Comparison of ENCODE assay signal across 15 cellular contexts in genomic region chr6:56387621-56388413, GRCh38.
DNase-seq lines count a peak whose midpoint lies in the region; ATAC-seq and TF ChIP-seq lines count a peak whose summit lies in the region.
"Had no signal": no experiment of that assay in that cellular context is flagged by ENCODE, and none has a peak within 500 bp of the region (broad histone marks: within the 10 kb centered on the region; RNA-seq: fewer than 3 reads in every experiment).

No MANE protein-coding gene starts in this region.

- H3K9me3 ChIP-seq in heart left ventricle: peaks cover 0 to 17% (median 0%) of the 10 kb centered on the region in 12 donors
- no peaks in the 10 kb centered on the region for H3K9me3 ChIP-seq in stomach

- no peak for TF ChIP-seq POLR2A in heart left ventricle (IDR thresholded peaks at IDR 0.05)
- TF ChIP-seq POLR2A in stomach (IDR thresholded peaks at IDR 0.05): no peak

- TF ChIP-seq CTCF in heart left ventricle (IDR thresholded peaks at IDR 0.05) (no peak), stomach (IDR thresholded peaks at IDR 0.05) (no peak)

- H3K4me1 ChIP-seq in heart left ventricle (peaks cover 0 to 37% (median 10%) of the 10 kb centered on the region in 12 donors), stomach (peaks cover 0 to 21% (median 9%) of the 10 kb centered on the region in 4 donors)
- H3K4me1 ChIP-seq: SJSA1 had no signal

- H3K36me3 ChIP-seq in heart left ventricle: no peaks in the 10 kb centered on the region
- no peaks in the 10 kb centered on the region for H3K36me3 ChIP-seq in stomach
- H3K36me3 ChIP-seq: SJSA1, WERI-Rb-1 had no signal

- H3K27ac ChIP-seq in heart left ventricle (no peak overlapping the region), stomach (peak overlapping the region in 2 of 5 donors; percentile 24 to 44)
- H3K27ac ChIP-seq: SJSA1, skin epidermis, WERI-Rb-1 had no signal

- no peak overlapping the region for H3K4me3 ChIP-seq in heart left ventricle
- no peak overlapping the region for H3K4me3 ChIP-seq in stomach
- H3K4me3 ChIP-seq: SJSA1, skin epidermis had no signal

- no peaks in the 10 kb centered on the region for H3K27me3 ChIP-seq in heart left ventricle
- no peaks in the 10 kb centered on the region for H3K27me3 ChIP-seq in stomach
- H3K27me3 ChIP-seq: SJSA1 had no signal

- WGBS in heart left ventricle, 4 donors: 90 to 94% (median 93%) methylated on average over 2 of the region's 2 CpGs
- 36 to 64% (median 52%) methylated on average over 1 to 2 of the region's 2 CpGs for WGBS in stomach, 5 donors

- TF ChIP-seq EP300 in stomach (IDR thresholded peaks at IDR 0.05): no peak

- ATAC-seq in heart left ventricle (peak; percentile 83 to 95 (median 90)), HG03135 (IDR thresholded peaks at IDR 0.05; ENCODE audit: unreplicated experiment) (no peak), HG03108 (IDR thresholded peaks at IDR 0.05; ENCODE audit: unreplicated experiment) (no peak)
- ATAC-seq: naive thymus-derived CD8-positive, alpha-beta T cell had no signal

- DNase-seq in NCI-H1092 treated with DMSO at 0.1 percent for 48 hours (lab: John Stamatoyannopoulos, UW): peak; percentile 81
- DNase-seq in NCI-H774 (lab: John Stamatoyannopoulos, UW): peak; percentile 68
- DNase-seq in heart left ventricle: peak in 3 of 5 donors; percentile 17 to 58 (median 34)
- peak; percentile 31 for DNase-seq in stomach
- DNase-seq in COR-L47 (lab: John Stamatoyannopoulos, UW): no peak
- DNase-seq in SKM-1 (lab: John Stamatoyannopoulos, UW; ENCODE audit: unreplicated experiment): no peak
- DNase-seq: activated CD8-positive, alpha-beta memory T cell treated with anti-CD3 and anti-CD28 coated beads, Interleukin-2, amount 50 U/mL, for 48 hours; activated naive CD8-positive, alpha-beta T cell treated with anti-CD3 and anti-CD28 coated beads, Interleukin-2, amount 10 ng/mL, durations not matched to agents 7 days and 5 days; naive thymus-derived CD8-positive, alpha-beta T cell; NCI-H446; WERI-Rb-1 had no signal

- intact Hi-C loops in heart left ventricle (cut with DNase I) (loop anchor here in 2 of 10 donors (5.0 to 10.0 kb wide), 2 partner anchors 57 to 64 kb away; no protein-coding TSS in a partner anchor), stomach (cut with DNase I; ENCODE audit: low total_unique reads) (no loop called here)

Comparison
In these comparisons a context has a peak if more than half of its experiments do, and no peak if none do; other contexts are left out.
1. DNase-seq: peak in NCI-H1092 treated with DMSO at 0.1 percent for 48 hours (single experiment), NCI-H774 (single experiment), heart left ventricle (3 of 5) and stomach (single experiment); none in COR-L47 (single experiment) and SKM-1 (single experiment).
2. ATAC-seq: peak in heart left ventricle (4 of 4); none in HG03135 (single experiment) and HG03108 (single experiment).